8 cellular contexts compared by ENCODE assay signal in genomic region chr11:17077240-17077519, GRCh38. TPM values are rescaled to one million over a fixed set of nuclear protein-coding genes. Genes with fewer than 3 reads are reported as not detected.
DNase-seq lines count a peak whose midpoint lies in the region; ATAC-seq and TF ChIP-seq lines count a peak whose summit lies in the region.

No MANE protein-coding gene starts in this region.

- H3K36me3 ChIP-seq in body of pancreas (replicated peaks in 1 of 2; ENCODE audit: insufficient read depth in 1 of 2, low read depth in 2 of 2), result peaks cover 6 to 21% of the 10 kb centered on the region in 2 donors
- H3K36me3 ChIP-seq in tibial artery, result peaks cover 17 to 38% (median 32%) of the 10 kb centered on the region in 3 donors

- DNase-seq in AG09309 (ENCODE audit: low read depth), result no peak
- no peak for DNase-seq in body of pancreas
- no peak for DNase-seq in left lobe of liver (ENCODE audit: low spot score)
- DNase-seq in tibial artery, result no peak
- no peak for DNase-seq in erythroblast (lab: John Stamatoyannopoulos, UW)
- no peak for DNase-seq in occipital lobe (lab: John Stamatoyannopoulos, UW)

- WGBS in body of pancreas, 2 donors, result 0 to 1% methylated on average over 2 to 20 of the region's 20 CpGs

- intact Hi-C loops in body of pancreas (cut with DNase I) (no loop called here), tibial artery (cut with DNase I; ENCODE audit: low total_unique reads) (loop anchor here (10.0 kb wide), 1 partner anchor 62 kb away; the partner anchor contains the start of gene PLEKHA7)

- no peaks in the 10 kb centered on the region for H3K9me3 ChIP-seq in body of pancreas
- no peaks in the 10 kb centered on the region for H3K9me3 ChIP-seq in tibial artery

- H3K4me3 ChIP-seq in AG09309 (ENCODE audit: control insufficient read depth, low read depth, low read length) (peak overlapping the region; percentile 92), body of pancreas (peak overlapping the region; percentile 84 to 88), tibial artery (peak overlapping the region; percentile 88 to 99)

- no peak for TF ChIP-seq POLR2A in body of pancreas (IDR thresholded peaks at IDR 0.05)
- TF ChIP-seq POLR2A in erythroblast (IDR thresholded peaks at IDR 0.05; ENCODE audit: low read length), result no peak

- peak; percentile 17 for ATAC-seq in GM19395 (IDR thresholded peaks at IDR 0.05; ENCODE audit: unreplicated experiment)
- peak; percentile 13 for ATAC-seq in HG03521 (IDR thresholded peaks at IDR 0.05; ENCODE audit: unreplicated experiment)
- peak; percentile 27 for ATAC-seq in body of pancreas
- peak; percentile 18 for ATAC-seq in left lobe of liver

- H3K27ac ChIP-seq in body of pancreas (peak overlapping the region; percentile 75 to 94 (median 90)), tibial artery (peak overlapping the region; percentile 91 to 96)

- H3K27me3 ChIP-seq in body of pancreas (no peaks in the 10 kb centered on the region), tibial artery (no peaks in the 10 kb centered on the region)

- H3K4me1 ChIP-seq in body of pancreas, result peaks cover 29% of the 10 kb centered on the region
- peaks cover 0 to 33% (median 24%) of the 10 kb centered on the region in 4 donors for H3K4me1 ChIP-seq in tibial artery

- TF ChIP-seq CTCF in AG09309 (IDR thresholded peaks at IDR 0.05; ENCODE audit: control insufficient read depth, insufficient read depth, low read depth, low read length, missing control alignments) (no peak), body of pancreas (IDR thresholded peaks at IDR 0.05) (no peak), tibial artery (IDR thresholded peaks at IDR 0.05) (no peak)

RNA-seq across cellular contexts. Expression of gene RPS13, which starts 0.3 kb away (rescaled TPM):
- total RNA-seq in body of pancreas (100 to 1,000 TPM; 660 to 806 TPM), left lobe of liver (272 TPM), occipital lobe (1,606 TPM)
